8 cellular contexts compared by ENCODE assay signal in genomic region chr10:102450374-102451104, GRCh38. TPM values are rescaled to one million over a fixed set of nuclear protein-coding genes. Genes with fewer than 3 reads are reported as not detected.
A peak's percentile ranks its signal among the peaks of the same experiment; 100 is the strongest.
DNase-seq lines count a peak whose midpoint lies in the region; ATAC-seq and TF ChIP-seq lines count a peak whose summit lies in the region.

No MANE protein-coding gene starts in this region.

- intact Hi-C loops in left cardiac atrium (cut with DNase I) (no loop called here), posterior vena cava (cut with DNase I) (no loop called here), upper lobe of right lung (cut with DNase I) (no loop called here)

- H3K27ac Mint-ChIP-seq in activated naive CD8-positive, alpha-beta T cell treated with anti-CD3 and anti-CD28 coated beads, Interleukin-2, amount 50 U/mL, for 24 hours, result peak overlapping the region; percentile 89

- H3K4me3 Mint-ChIP-seq in activated naive CD8-positive, alpha-beta T cell treated with anti-CD3 and anti-CD28 coated beads, Interleukin-2, amount 50 U/mL, for 24 hours, result peak overlapping the region; percentile 92

- H3K27ac ChIP-seq in upper lobe of right lung, result peak overlapping the region; percentile 89

- no peaks in the 10 kb centered on the region for H3K9me3 ChIP-seq in upper lobe of right lung

- H3K27me3 Mint-ChIP-seq in activated naive CD8-positive, alpha-beta T cell treated with anti-CD3 and anti-CD28 coated beads, Interleukin-2, amount 50 U/mL, for 24 hours, result no peaks in the 10 kb centered on the region

- no peaks in the 10 kb centered on the region for H3K36me3 ChIP-seq in upper lobe of right lung

- no peaks in the 10 kb centered on the region for H3K9me3 Mint-ChIP-seq in activated naive CD8-positive, alpha-beta T cell treated with anti-CD3 and anti-CD28 coated beads, Interleukin-2, amount 50 U/mL, for 24 hours

- peaks cover 45% of the 10 kb centered on the region for H3K4me1 Mint-ChIP-seq in activated naive CD8-positive, alpha-beta T cell treated with anti-CD3 and anti-CD28 coated beads, Interleukin-2, amount 50 U/mL, for 24 hours

- H3K4me3 ChIP-seq in GM12864 (ENCODE audit: low read depth, low read length) (peak overlapping the region; percentile 90), upper lobe of right lung (peak overlapping the region; percentile 88)

- ATAC-seq in HG02571 (IDR thresholded peaks at IDR 0.05; ENCODE audit: unreplicated experiment) (peak; percentile 67), left cardiac atrium (peak; percentile 90 to 96), upper lobe of right lung (peak; percentile 92)
- ATAC-seq in activated naive CD8-positive, alpha-beta T cell treated with anti-CD3 and anti-CD28 coated beads, Interleukin-2, amount 50 U/mL, for 24 hours, result peak; percentile 70

- no peaks in the 10 kb centered on the region for H3K27me3 ChIP-seq in upper lobe of right lung

- peaks cover 25% of the 10 kb centered on the region for H3K36me3 Mint-ChIP-seq in activated naive CD8-positive, alpha-beta T cell treated with anti-CD3 and anti-CD28 coated beads, Interleukin-2, amount 50 U/mL, for 24 hours (ENCODE audit: low read depth)

- peaks cover 32% of the 10 kb centered on the region for H3K4me1 ChIP-seq in upper lobe of right lung

- DNase-seq in GM12864 (ENCODE audit: low read depth) (peak; percentile 82), NCI-H1048 (lab: John Stamatoyannopoulos, UW) (peak; percentile 66), SW480 (ENCODE audit: low spot score) (peak; percentile 89), left cardiac atrium (peak; percentile 89), posterior vena cava (ENCODE audit: low spot score) (peak; percentile 93), upper lobe of right lung (peak; percentile 95)
- peak; percentile 86 for DNase-seq in activated naive CD8-positive, alpha-beta T cell treated with anti-CD3 and anti-CD28 coated beads, Interleukin-2, amount 50 U/mL, for 24 hours

- no peak for TF ChIP-seq CTCF in GM12864 (IDR thresholded peaks at IDR 0.05; ENCODE audit: low read depth, low read length, missing control alignments)
- TF ChIP-seq CTCF in upper lobe of right lung (IDR thresholded peaks at IDR 0.05), result no peak

RNA-seq across cellular contexts. Expression of gene C10orf95, which starts 0.8 kb away (rescaled TPM):
- not detected for total RNA-seq in left cardiac atrium
- not detected for total RNA-seq in posterior vena cava
- 3.1 TPM for total RNA-seq in upper lobe of right lung

RNA-seq across cellular contexts. Expression of gene CUEDC2, which starts 18.2 kb away (rescaled TPM):
- total RNA-seq in left cardiac atrium (10 to 100 TPM; 61.8 to 66.3 TPM), posterior vena cava (10 to 100 TPM; 35.7 to 40.9 TPM), upper lobe of right lung (44.8 TPM)

RNA-seq across cellular contexts. Expression of gene FBXL15, which starts 29.9 kb away (rescaled TPM):
- 10 to 100 TPM; 13.1 to 14.0 TPM for total RNA-seq in left cardiac atrium
- total RNA-seq in posterior vena cava, result 10 to 100 TPM; 10.8 to 12.4 TPM
- 16.0 TPM for total RNA-seq in upper lobe of right lung

RNA-seq across cellular contexts. Expression of gene PSD, which starts 32.0 kb away (rescaled TPM):
- total RNA-seq in left cardiac atrium (1 to 10 TPM; 2.3 to 3.4 TPM), posterior vena cava (under 1 TPM; 0.24 to 0.83 TPM), upper lobe of right lung (3.5 TPM)

RNA-seq across cellular contexts. Expression of gene ACTR1A, which starts 52.0 kb away (rescaled TPM):
- 100 to 1,000 TPM in 1 of 2 donors, 10 to 100 TPM in 1; 89.2 to 101 TPM for total RNA-seq in left cardiac atrium
- total RNA-seq in posterior vena cava, result 100 to 1,000 TPM; 102 to 107 TPM
- total RNA-seq in upper lobe of right lung, result 92.5 TPM

Comparison
In these comparisons a context has a peak if more than half of its experiments do, and no peak if none do; other contexts are left out.
1. Peak in every context shown above with its lines: DNase-seq, ATAC-seq, H3K4me3 ChIP-seq and H3K27ac ChIP-seq.